ENCODE assay signal across 8 cellular contexts in genomic region chr1:57422271-57423134, GRCh38. TPM values are rescaled to one million over a fixed set of nuclear protein-coding genes. Genes with fewer than 3 reads are reported as not detected.
DNase-seq lines count a peak whose midpoint lies in the region; ATAC-seq and TF ChIP-seq lines count a peak whose summit lies in the region.

No MANE protein-coding gene starts in this region.

- CTCF ChIA-PET in CD4-positive, alpha-beta T cell (lab: Charles Lee), result interaction anchor here (0.5 kb wide), 1 partner anchor 902 kb away, joined by 3 read pairs; no protein-coding TSS in a partner anchor

- no peak overlapping the region for H4K12ac ChIP-seq in trophoblast cell (ENCODE audit: low read depth, low read length)

- H3K27me3 ChIP-seq in trophoblast cell (ENCODE audit: insufficient read depth, low read length), result peaks cover 23% of the 10 kb centered on the region
- H3K27me3 ChIP-seq in CD4-positive, alpha-beta T cell (ENCODE audit: control insufficient read depth, insufficient read depth, low read length), result peaks cover 53% of the 10 kb centered on the region

- no peak overlapping the region for H4K91ac ChIP-seq in trophoblast cell (ENCODE audit: low read depth, low read length)

- peaks cover 10 to 19% of the 10 kb centered on the region in 2 experiments for H3K4me1 ChIP-seq in trophoblast cell (ENCODE audit: control insufficient read depth in 1 of 2, insufficient read depth in 2 of 2, low read length in 2 of 2)

- H2AK5ac ChIP-seq in trophoblast cell (ENCODE audit: low read length), result no peak overlapping the region

- H3K9ac ChIP-seq in trophoblast cell (ENCODE audit: low read length), result no peak overlapping the region

- no peaks in the 10 kb centered on the region for H3K79me1 ChIP-seq in trophoblast cell (ENCODE audit: low read length)

- H3K36me3 ChIP-seq in trophoblast cell (ENCODE audit: control insufficient read depth in 1 of 2, insufficient read depth in 2 of 2, low read length in 2 of 2), result no peaks in the 10 kb centered on the region

- no peak for TF ChIP-seq CTCF in fibroblast of the aortic adventitia (IDR thresholded peaks at IDR 0.05; ENCODE audit: insufficient read depth, low read length)
- no peak for TF ChIP-seq CTCF in CD14-positive monocyte (IDR thresholded peaks at IDR 0.05)
- TF ChIP-seq CTCF in CD4-positive, alpha-beta T cell (IDR thresholded peaks at IDR 0.05), result no peak

- H3K4ac ChIP-seq in trophoblast cell (ENCODE audit: low read depth, low read length), result no peak overlapping the region

- H3K36me3 Mint-ChIP-seq in CD14-positive monocyte, result no peaks in the 10 kb centered on the region
- no peaks in the 10 kb centered on the region for H3K36me3 Mint-ChIP-seq in CD4-positive, alpha-beta T cell (ENCODE audit: low read depth)

- peak overlapping the region in 1 of 7 donors; percentile 64 for H3K27ac Mint-ChIP-seq in CD14-positive monocyte
- no peak overlapping the region for H3K27ac Mint-ChIP-seq in CD4-positive, alpha-beta T cell

- no peak overlapping the region for H2BK120ac ChIP-seq in trophoblast cell (ENCODE audit: insufficient read depth, low read length, poor library complexity)

- H3K4me3 Mint-ChIP-seq in CD14-positive monocyte, result peak overlapping the region in 1 of 2 donors; percentile 83
- H3K4me3 Mint-ChIP-seq in CD4-positive, alpha-beta T cell, result no peak overlapping the region

- H3K9me3 Mint-ChIP-seq in CD14-positive monocyte, result peaks cover 0 to 9% (median 2%) of the 10 kb centered on the region in 7 donors
- no peaks in the 10 kb centered on the region for H3K9me3 Mint-ChIP-seq in CD4-positive, alpha-beta T cell

- peak overlapping the region; percentile 47 for H3K4me3 ChIP-seq in fibroblast of the aortic adventitia (ENCODE audit: low read depth, low read length)
- peak overlapping the region; percentile 66 for H3K4me3 ChIP-seq in trophoblast cell (ENCODE audit: low read depth, low read length)

- H3K14ac ChIP-seq in trophoblast cell (ENCODE audit: low read length), result no peak overlapping the region

- H3K18ac ChIP-seq in trophoblast cell (ENCODE audit: low read length), result no peak overlapping the region

- WGBS in trophoblast cell (ENCODE audit: extremely low coverage, insufficient coverage, insufficient read length), result no CpG with 5 or more reads among the region's 66 CpGs

- no peak overlapping the region for H3K23ac ChIP-seq in trophoblast cell (ENCODE audit: low read length)

- no peak overlapping the region for H2BK5ac ChIP-seq in trophoblast cell (ENCODE audit: low read depth, low read length, poor library complexity)

- ATAC-seq in CD4-positive, alpha-beta T cell (ENCODE audit: poor library complexity), result no peak
- ATAC-seq in GM19463 (IDR thresholded peaks at IDR 0.05; ENCODE audit: unreplicated experiment), result no peak

- peaks cover 2% of the 10 kb centered on the region for H3K4me1 Mint-ChIP-seq in CD14-positive monocyte
- no peaks in the 10 kb centered on the region for H3K4me1 Mint-ChIP-seq in CD4-positive, alpha-beta T cell (ENCODE audit: low read depth)

- no peak overlapping the region for H2BK12ac ChIP-seq in trophoblast cell (ENCODE audit: low read length)

- intact Hi-C loops in CD14-positive monocyte (cut with micrococcal nuclease), result no loop called here
- intact Hi-C loops in CD4-positive, alpha-beta T cell (cut with DNase I, micrococcal nuclease), result no loop called here

- peak overlapping the region; percentile 77 for H3K4me2 ChIP-seq in trophoblast cell (ENCODE audit: low read length)

- no peaks in the 10 kb centered on the region for H3K79me2 ChIP-seq in trophoblast cell (ENCODE audit: control insufficient read depth, insufficient read depth, low read length, poor library complexity)

- H3K27ac ChIP-seq in trophoblast cell (ENCODE audit: low read depth, low read length), result no peak overlapping the region
- no peak overlapping the region for H3K27ac ChIP-seq in CD4-positive, alpha-beta T cell (ENCODE audit: low read depth, low read length)

- H4K8ac ChIP-seq in trophoblast cell (ENCODE audit: low read depth, low read length), result no peak overlapping the region

- peak overlapping the region; percentile 24 for H2AFZ ChIP-seq in trophoblast cell (ENCODE audit: insufficient read depth, low read length, poor library complexity)

- peaks cover 54 to 58% (median 56%) of the 10 kb centered on the region in 3 donors for H3K27me3 Mint-ChIP-seq in CD14-positive monocyte (ENCODE audit: low read depth in 3 of 3)
- H3K27me3 Mint-ChIP-seq in CD4-positive, alpha-beta T cell, result peaks cover 73% of the 10 kb centered on the region

- H3K9me3 ChIP-seq in trophoblast cell (ENCODE audit: insufficient read depth, low read depth, low read length), result no peaks in the 10 kb centered on the region
- H3K9me3 ChIP-seq in CD4-positive, alpha-beta T cell (ENCODE audit: control insufficient read depth, low read length), result no peaks in the 10 kb centered on the region

- POLR2A ChIA-PET in CD4-positive, alpha-beta T cell (lab: Charles Lee), result no interaction called here

- DNase-seq in Daoy (ENCODE audit: low read depth) (peak; percentile 26), NCI-H748 (lab: John Stamatoyannopoulos, UW; ENCODE audit: unreplicated experiment) (peak; percentile 75), fibroblast of the aortic adventitia (ENCODE audit: low read depth) (peak; percentile 10), trophoblast cell (no peak), CD14-positive monocyte (ENCODE audit: low spot score) (no peak), putamen (ENCODE audit: low spot score) (no peak)
- DNase-seq in CD4-positive, alpha-beta T cell, result no peak

RNA-seq across cellular contexts. Expression of gene DAB1, which starts 1.4 kb away (rescaled TPM):
- total RNA-seq in Daoy (2014; rRNA removed; shearing (Covaris generic)), result not detected in 2 replicates
- 0.45 and 3.2 TPM in 2 replicates for total RNA-seq in fibroblast of the aortic adventitia (ENCODE audit: low replicate concordance)
- 0.15 and 0.18 TPM in 2 replicates for polyA plus RNA-seq in trophoblast cell (2013)
- polyA plus RNA-seq in CD14-positive monocyte, result not detected
- total RNA-seq in CD4-positive, alpha-beta T cell, result under 1 TPM; 0.52 to 0.61 TPM

Comparison
In these comparisons a context has a peak if more than half of its experiments do, and no peak if none do; other contexts are left out.
1. DNase-seq: peak in Daoy (single experiment), NCI-H748 (single experiment) and fibroblast of the aortic adventitia (single experiment); none in trophoblast cell (0 of 2), CD14-positive monocyte (single experiment), putamen (single experiment) and CD4-positive, alpha-beta T cell (0 of 10).